ENCODE assay signal across 9 cellular contexts in genomic region chr3:52246728-52247454, GRCh38. TPM values are rescaled to one million over a fixed set of nuclear protein-coding genes. Genes with fewer than 3 reads are reported as not detected.
DNase-seq lines count a peak whose midpoint lies in the region; ATAC-seq, FAIRE-seq and TF ChIP-seq lines count a peak whose summit lies in the region.
"Had no signal": no experiment of that assay in that cellular context is flagged by ENCODE, and none has a peak within 500 bp of the region (broad histone marks: within the 10 kb centered on the region; RNA-seq: fewer than 3 reads in every experiment).

No MANE protein-coding gene starts in this region.

- no peak for ATAC-seq in GM21390 (IDR thresholded peaks at IDR 0.05; ENCODE audit: unreplicated experiment)

- H3K9ac ChIP-seq in astrocyte (ENCODE audit: low read length), result no peak overlapping the region
- no peak overlapping the region for H3K9ac ChIP-seq in mucosa of rectum (ENCODE audit: low read depth in 1 of 2, low read length in 2 of 2)

- H3K36me3 ChIP-seq in astrocyte (ENCODE audit: insufficient read depth, low read length), result peaks cover 18% of the 10 kb centered on the region
- peaks cover 11 to 19% of the 10 kb centered on the region in 2 donors for H3K36me3 ChIP-seq in mucosa of rectum (ENCODE audit: control insufficient read depth in 2 of 2, insufficient read depth in 2 of 2, low read length in 2 of 2)

- FAIRE-seq in astrocyte (lab: Jason Lieb, UNC), result no peak

- no peak overlapping the region for H3K4me3 ChIP-seq in astrocyte (ENCODE audit: insufficient read depth, low read depth, low read length)
- peak overlapping the region; percentile 72 to 74 for H3K4me3 ChIP-seq in mucosa of rectum (ENCODE audit: low read length in 2 of 2)

- H2AFZ ChIP-seq in astrocyte (ENCODE audit: low read depth, low read length), result no peak overlapping the region

- peak overlapping the region; percentile 92 for H3K27ac Mint-ChIP-seq in activated naive CD4-positive, alpha-beta T cell treated with anti-CD3 and anti-CD28 coated beads, Interleukin-2, amount 10 ng/mL, durations not matched to agents 7 days and 5 days
- H3K27ac Mint-ChIP-seq in astrocyte (ENCODE audit: unreplicated experiment), result peak overlapping the region; percentile 4

- H3K4me3 Mint-ChIP-seq in activated naive CD4-positive, alpha-beta T cell treated with anti-CD3 and anti-CD28 coated beads, Interleukin-2, amount 10 ng/mL, durations not matched to agents 7 days and 5 days, result peak overlapping the region; percentile 87
- peak overlapping the region; percentile 77 for H3K4me3 Mint-ChIP-seq in astrocyte (ENCODE audit: unreplicated experiment)

- peak overlapping the region; percentile 92 for H3K4me2 ChIP-seq in astrocyte (ENCODE audit: low read length)

- H4K20me1 ChIP-seq in astrocyte (ENCODE audit: insufficient read depth, low read length), result peaks cover 44% of the 10 kb centered on the region

- H3K4me1 Mint-ChIP-seq in activated naive CD4-positive, alpha-beta T cell treated with anti-CD3 and anti-CD28 coated beads, Interleukin-2, amount 10 ng/mL, durations not matched to agents 7 days and 5 days, result peaks cover 87% of the 10 kb centered on the region
- peaks cover 6% of the 10 kb centered on the region for H3K4me1 Mint-ChIP-seq in astrocyte (ENCODE audit: low read depth, unreplicated experiment)

- no peaks in the 10 kb centered on the region for H3K9me3 ChIP-seq in astrocyte (ENCODE audit: insufficient read depth, low read depth, low read length)
- H3K9me3 ChIP-seq in mucosa of rectum (ENCODE audit: control insufficient read depth in 2 of 2, low read length in 2 of 2), result no peaks in the 10 kb centered on the region

- no peaks in the 10 kb centered on the region for H3K27me3 ChIP-seq in astrocyte (ENCODE audit: insufficient read depth, low read length)
- H3K27me3 ChIP-seq in mucosa of rectum (ENCODE audit: control insufficient read depth in 2 of 2, insufficient read depth in 2 of 2, low read length in 2 of 2), result no peaks in the 10 kb centered on the region

- DNase-seq in activated naive CD4-positive, alpha-beta T cell treated with anti-CD3 and anti-CD28 coated beads, Interleukin-2, amount 10 ng/mL, durations not matched to agents 7 days and 5 days, result peak; percentile 32
- DNase-seq in activated naive CD4-positive, alpha-beta T cell treated with Interleukin-2 at 50 U/mL for 16 hours, result no peak
- DNase-seq in astrocyte (ENCODE audit: low read depth), result no peak
- no peak for DNase-seq in stimulated activated CD4-positive, alpha-beta T cell treated with anti-CD3 and anti-CD28 coated beads, Interleukin-4, amount 100 ng/mL, for 24 hours
- no peak for DNase-seq in H4 (ENCODE audit: low spot score)
- DNase-seq in T1000 (lab: John Stamatoyannopoulos, UW), result no peak
- DNase-seq: DMS79 treated with DMSO at 0.1 percent for 48 hours had no signal

- no peak for TF ChIP-seq CTCF in astrocyte (IDR thresholded peaks at IDR 0.05; ENCODE audit: insufficient read depth, low read depth, low read length)

- no peaks in the 10 kb centered on the region for H3K27me3 Mint-ChIP-seq in activated naive CD4-positive, alpha-beta T cell treated with anti-CD3 and anti-CD28 coated beads, Interleukin-2, amount 10 ng/mL, durations not matched to agents 7 days and 5 days
- H3K27me3 Mint-ChIP-seq in astrocyte (ENCODE audit: low read depth, unreplicated experiment), result no peaks in the 10 kb centered on the region

- H3K4me1 ChIP-seq in astrocyte (ENCODE audit: insufficient read depth, low read length) (peaks cover 20% of the 10 kb centered on the region), mucosa of rectum (ENCODE audit: control insufficient read depth in 2 of 2, insufficient read depth in 2 of 2, low read length in 2 of 2) (peaks cover 11 to 17% of the 10 kb centered on the region in 2 donors)

- CTCF ChIA-PET in activated naive CD4-positive, alpha-beta T cell treated with anti-CD3 and anti-CD28 coated beads, Interleukin-2, amount 10 ng/mL, durations not matched to agents 7 days and 5 days (lab: Charles Lee), result interaction anchor here (1.0 to 2.1 kb wide), 6 partner anchors 11 to 40 kb away, joined by 3 to 5 read pairs (median 4); partner anchors contain the start of gene GLYCTK

- H3K79me2 ChIP-seq in astrocyte (ENCODE audit: insufficient read depth, low read length), result peaks cover 5% of the 10 kb centered on the region

- H3K36me3 Mint-ChIP-seq in activated naive CD4-positive, alpha-beta T cell treated with anti-CD3 and anti-CD28 coated beads, Interleukin-2, amount 10 ng/mL, durations not matched to agents 7 days and 5 days, result peaks cover 52% of the 10 kb centered on the region
- peaks cover 20% of the 10 kb centered on the region for H3K36me3 Mint-ChIP-seq in astrocyte (ENCODE audit: low read depth, unreplicated experiment)

- H3K27ac ChIP-seq in astrocyte (ENCODE audit: low read depth, low read length), result no peak overlapping the region
- peak overlapping the region in 1 of 2 donors; percentile 87 for H3K27ac ChIP-seq in mucosa of rectum (ENCODE audit: low read depth in 2 of 2, low read length in 2 of 2)

- H3K9me3 Mint-ChIP-seq in activated naive CD4-positive, alpha-beta T cell treated with anti-CD3 and anti-CD28 coated beads, Interleukin-2, amount 10 ng/mL, durations not matched to agents 7 days and 5 days, result no peaks in the 10 kb centered on the region
- H3K9me3 Mint-ChIP-seq in astrocyte (ENCODE audit: unreplicated experiment), result peaks cover 5% of the 10 kb centered on the region

RNA-seq across cellular contexts. Expression of gene PPM1M, which starts 1.3 kb away (rescaled TPM):
- total RNA-seq in astrocyte, result 8.9 and 9.1 TPM in 2 replicates
- total RNA-seq in H4 (2014; rRNA removed; shearing (Covaris generic)), result 4.4 and 5.6 TPM in 2 replicates

RNA-seq across cellular contexts. Expression of gene TWF2, which starts 7.9 kb away (rescaled TPM):
- 103 and 105 TPM in 2 replicates for total RNA-seq in astrocyte
- total RNA-seq in H4 (2014; rRNA removed; shearing (Covaris generic)), result 67.0 and 78.4 TPM in 2 replicates

RNA-seq across cellular contexts. Expression of gene TLR9, which starts 21.4 kb away (rescaled TPM):
- 0.25 and 0.36 TPM in 2 replicates for total RNA-seq in astrocyte
- not detected in 2 replicates for total RNA-seq in H4 (2014; rRNA removed; shearing (Covaris generic))

RNA-seq across cellular contexts. Expression of gene WDR82, which starts 31.6 kb away (rescaled TPM):
- 57.4 and 59.7 TPM in 2 replicates for total RNA-seq in astrocyte
- 29.0 and 33.7 TPM in 2 replicates for total RNA-seq in H4 (2014; rRNA removed; shearing (Covaris generic))

RNA-seq across cellular contexts. Expression of gene GLYCTK, which starts 40.7 kb away (rescaled TPM):
- 4.8 and 5.2 TPM in 2 replicates for total RNA-seq in astrocyte
- total RNA-seq in H4 (2014; rRNA removed; shearing (Covaris generic)), result 2.4 and 8.3 TPM in 2 replicates
